Comparison of ENCODE assay signal across 8 cellular contexts in genomic region chr16:90077757-90078593, GRCh38. TPM values are rescaled to one million over a fixed set of nuclear protein-coding genes. Genes with fewer than 3 reads are reported as not detected.
DNase-seq lines count a peak whose midpoint lies in the region; ATAC-seq and TF ChIP-seq lines count a peak whose summit lies in the region.

No MANE protein-coding gene starts in this region.

- peak; percentile 31 for ATAC-seq in GM21576 (IDR thresholded peaks at IDR 0.05; ENCODE audit: unreplicated experiment)

- H3K4me2 ChIP-seq in KMS-11, result peak overlapping the region; percentile 87

- H3K27ac ChIP-seq in KMS-11, result peak overlapping the region; percentile 90
- H3K27ac ChIP-seq in endodermal cell (ENCODE audit: low read depth, low read length), result no peak overlapping the region
- peak overlapping the region; percentile 57 to 73 for H3K27ac ChIP-seq in uterus

- H3K4me3 ChIP-seq in KMS-11 (IDR thresholded peaks at IDR 0.05; ENCODE audit: insufficient read depth, low read depth, low read length), result no peak overlapping the region
- peak overlapping the region; percentile 82 for H3K4me3 ChIP-seq in endodermal cell (ENCODE audit: low read length)
- peak overlapping the region; percentile 19 to 31 for H3K4me3 ChIP-seq in uterus

- TF ChIP-seq CTCF in KMS-11 (conservative IDR thresholded peaks at IDR 0.05; ENCODE audit: low read depth, low read length) (peak; percentile 55), endodermal cell (conservative IDR thresholded peaks at IDR 0.05) (peak; percentile 47), uterus (IDR thresholded peaks at IDR 0.05) (no peak)

- peaks cover 30% of the 10 kb centered on the region for H3K4me1 ChIP-seq in KMS-11 (ENCODE audit: low read depth, poor library complexity, severe bottlenecking)
- H3K4me1 ChIP-seq in endodermal cell (ENCODE audit: control insufficient read depth, insufficient read depth, low read length), result no peaks in the 10 kb centered on the region
- H3K4me1 ChIP-seq in uterus, result peaks cover 0 to 7% of the 10 kb centered on the region in 2 donors

- 71 to 80% methylated on average over 16 to 24 of the region's 24 CpGs for WGBS in endodermal cell (ENCODE audit: insufficient coverage in 1 of 2, insufficient read length in 1 of 2), 2 experiments

- intact Hi-C loops in uterus (cut with DNase I; ENCODE audit: low total_unique reads), result no loop called here

- H3K36me3 ChIP-seq in KMS-11 (ENCODE audit: insufficient read depth), result no peaks in the 10 kb centered on the region
- no peaks in the 10 kb centered on the region for H3K36me3 ChIP-seq in endodermal cell (ENCODE audit: control insufficient read depth, insufficient read depth, low read length)
- H3K36me3 ChIP-seq in uterus, result no peaks in the 10 kb centered on the region

- H3K9me3 ChIP-seq in endodermal cell (ENCODE audit: control insufficient read depth, low read length) (no peaks in the 10 kb centered on the region), uterus (no peaks in the 10 kb centered on the region)

- H3K36me3 Mint-ChIP-seq in endodermal cell (ENCODE audit: low read depth), result no peaks in the 10 kb centered on the region

- peaks cover 86% of the 10 kb centered on the region for H3K27me3 Mint-ChIP-seq in endodermal cell (ENCODE audit: insufficient read depth)

- H2AFZ ChIP-seq in KMS-11 (ENCODE audit: low read depth), result peak overlapping the region; percentile 90

- H4K20me1 ChIP-seq in KMS-11 (ENCODE audit: insufficient read depth), result no peaks in the 10 kb centered on the region

- DNase-seq in GF-D8 (lab: John Stamatoyannopoulos, UW) (peak; percentile 63), T-helper 1 cell (peak in 4 of 5 donors; percentile 15 to 63 (median 22)), endodermal cell (peak; percentile 60), mucosa of gallbladder (ENCODE audit: low spot score) (peak; percentile 36), uterus (no peak), NCI-H510A treated with DMSO at 0.1 percent for 48 hours (lab: John Stamatoyannopoulos, UW) (no peak)

- H3K9ac ChIP-seq in KMS-11, result peak overlapping the region; percentile 73
- no peak overlapping the region for H3K9ac ChIP-seq in endodermal cell (ENCODE audit: extremely low read depth, low read length, poor library complexity, severe bottlenecking)

- H3K27ac Mint-ChIP-seq in endodermal cell, result peak overlapping the region; percentile 86

- H3K27me3 ChIP-seq in KMS-11 (ENCODE audit: insufficient read depth, low read depth) (no peaks in the 10 kb centered on the region), endodermal cell (ENCODE audit: control insufficient read depth, insufficient read depth, low read length, poor library complexity, severe bottlenecking) (peaks cover 20% of the 10 kb centered on the region), uterus (no peaks in the 10 kb centered on the region)

- H3K4me1 Mint-ChIP-seq in endodermal cell, result peaks cover 11% of the 10 kb centered on the region

- TF ChIP-seq POLR2A in uterus (IDR thresholded peaks at IDR 0.05), result no peak

- no peaks in the 10 kb centered on the region for H3K9me3 Mint-ChIP-seq in endodermal cell

- H3K4me3 Mint-ChIP-seq in endodermal cell, result peak overlapping the region; percentile 59

- no peaks in the 10 kb centered on the region for H3K79me2 ChIP-seq in KMS-11 (ENCODE audit: insufficient read depth, low read depth)

RNA-seq across cellular contexts. Expression of gene PRDM7, which starts 0.8 kb away (rescaled TPM):
- not detected for total RNA-seq in endodermal cell
- not detected for polyA plus RNA-seq in endodermal cell (2013, experiment 1 of 2)
- not detected for polyA plus RNA-seq in endodermal cell (2013, experiment 2 of 2)
- total RNA-seq in mucosa of gallbladder, result not detected
- total RNA-seq in uterus, result under 1 TPM in 1 of 4 donors, not detected in 3; 0.35 TPM

RNA-seq across cellular contexts. Expression of gene DBNDD1, which starts 58.7 kb away (rescaled TPM):
- total RNA-seq in endodermal cell (10 to 100 TPM; 31.5 to 32.5 TPM), mucosa of gallbladder (21.2 TPM), uterus (1 to 10 TPM in 2 of 4 donors, not detected in 2; 1.0 to 4.2 TPM)
- 29.9 TPM for polyA plus RNA-seq in endodermal cell (2013, experiment 1 of 2)
- 27.8 TPM for polyA plus RNA-seq in endodermal cell (2013, experiment 2 of 2)

Comparison
In these comparisons a context has a peak if more than half of its experiments do, and no peak if none do; other contexts are left out.
1. DNase-seq: peak in GF-D8 (single experiment), T-helper 1 cell (4 of 5), endodermal cell (single experiment) and mucosa of gallbladder (single experiment); none in uterus (0 of 2) and NCI-H510A treated with DMSO at 0.1 percent for 48 hours (single experiment).
2. CTCF ChIP-seq: peak in KMS-11 (single experiment) and endodermal cell (single experiment); none in uterus (0 of 4).